ENCODE assay signal across 1 cellular context in the genomic region with DNA sequence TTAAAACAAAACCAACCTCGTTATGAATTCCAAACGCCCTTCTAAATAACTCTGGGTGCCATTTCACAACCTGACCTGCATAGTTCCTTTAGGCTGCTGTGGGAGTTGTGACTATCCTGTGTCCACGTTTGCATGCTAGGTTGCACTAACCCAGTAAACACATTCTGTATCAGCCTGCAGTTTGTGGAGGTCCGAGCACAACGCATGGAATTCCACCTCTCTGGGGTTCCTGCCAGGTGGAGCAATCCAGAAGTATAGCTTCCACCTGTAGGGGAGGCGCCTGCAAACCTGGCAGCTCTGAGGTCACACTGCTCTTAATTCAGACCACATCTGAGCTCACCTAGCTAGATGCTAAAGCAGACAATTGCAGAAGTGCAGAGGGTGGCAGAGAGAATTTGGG.
TF ChIP-seq lines count a peak whose summit lies in the region.

No MANE protein-coding gene starts in this region.

TF ChIP-seq in SK-N-SH treated with all-trans-retinoic acid at 6 μM for 48 hours, 23 proteins besides CTCF, POLR2A, EP300 and RAD21 (continued from another document):
- TF ChIP-seq BACH2 (CRISPR knock-in tag; IDR thresholded peaks at IDR 0.05; ENCODE audit: borderline replicate concordance) = no peak
